In genomic region chr6:21722488-21722887, GRCh38 we compare ENCODE assay signal across 16 cellular contexts.
DNase-seq lines count a peak whose midpoint lies in the region; TF ChIP-seq lines count a peak whose summit lies in the region.
"Had no signal": no experiment of that assay in that cellular context is flagged by ENCODE, and none has a peak within 500 bp of the region (broad histone marks: within the 10 kb centered on the region; RNA-seq: fewer than 3 reads in every experiment).

No MANE protein-coding gene starts in this region.

- peaks cover 38% of the 10 kb centered on the region for H3K4me1 Mint-ChIP-seq in endodermal cell
- peaks cover 35% of the 10 kb centered on the region for H3K4me1 Mint-ChIP-seq in nephron progenitor cell

- H3K27me3 Mint-ChIP-seq in endodermal cell (ENCODE audit: insufficient read depth) (no peaks in the 10 kb centered on the region), nephron progenitor cell (ENCODE audit: low read depth, poor library complexity) (no peaks in the 10 kb centered on the region)

- intact Hi-C loops in head of caudate nucleus (cut with DNase I), result no loop called here

- TF ChIP-seq CTCF in endodermal cell (conservative IDR thresholded peaks at IDR 0.05) (no peak), nephron progenitor cell (IDR thresholded peaks at IDR 0.05) (no peak)

- WGBS in HUES64, result 27% methylated on average over 3 of the region's 11 CpGs
- 38% methylated on average over 4 of the region's 11 CpGs; no CpG with 5 or more reads in 1 of the 2 experiments for WGBS in endodermal cell (ENCODE audit: insufficient coverage in 1 of 2, insufficient read length in 1 of 2), 2 experiments

- H3K9me3 Mint-ChIP-seq in endodermal cell (peaks cover 9% of the 10 kb centered on the region), nephron progenitor cell (peaks cover 39% of the 10 kb centered on the region)

- H3K27ac ChIP-seq in HUES64 (ENCODE audit: low read depth, low read length) (0 out of 2 replicates have a peak overlapping the region, but pooled peaks have one; percentile 24), endodermal cell (ENCODE audit: low read depth, low read length) (no peak overlapping the region)

- peak; percentile 58 for DNase-seq in H7
- DNase-seq in endodermal cell, result peak; percentile 82
- DNase-seq in nephron progenitor cell, result peak; percentile 10
- no peak for DNase-seq in NCI-H345 (lab: John Stamatoyannopoulos, UW)
- no peak for DNase-seq in dermis blood vessel endothelial cell
- no peak for DNase-seq in head of caudate nucleus
- DNase-seq: BE2C; CD8-positive, alpha-beta T cell; IMR-90; MV-4-11; NCI-H1436; NCI-H2029 treated with DMSO at 0.1 percent for 48 hours; NCI-H524; OCI-M1; RPMI8226 had no signal

- no peak overlapping the region for H3K4me3 Mint-ChIP-seq in endodermal cell
- peak overlapping the region; percentile 16 for H3K4me3 Mint-ChIP-seq in nephron progenitor cell
- H3K4me3 Mint-ChIP-seq: CD8-positive, alpha-beta T cell had no signal

- H3K36me3 ChIP-seq in H7 (replicated peaks; ENCODE audit: control insufficient read depth, insufficient read depth, low read length), result no peaks in the 10 kb centered on the region
- H3K36me3 ChIP-seq in HUES64 (ENCODE audit: insufficient read depth, low read length), result 0 out of 2 replicates have a peak, but pooled peaks cover 8% of the 10 kb centered on the region
- H3K36me3 ChIP-seq in endodermal cell (ENCODE audit: control insufficient read depth, insufficient read depth, low read length), result peaks cover 53% of the 10 kb centered on the region
- H3K36me3 ChIP-seq: BE2C had no signal

- H3K4me3 ChIP-seq in H7 (ENCODE audit: insufficient read depth, low read depth, low read length), result no peak overlapping the region
- H3K4me3 ChIP-seq in HUES64 (ENCODE audit: low read length), result no peak overlapping the region; the same call in 1 of the 2 replicates
- H3K4me3 ChIP-seq in endodermal cell (ENCODE audit: low read length), result no peak overlapping the region

- H3K27me3 ChIP-seq in H7 (ENCODE audit: control insufficient read depth, insufficient read depth, low read length) (no peaks in the 10 kb centered on the region), HUES64 (ENCODE audit: insufficient read depth, low read length) (no peaks in the 10 kb centered on the region), endodermal cell (ENCODE audit: control insufficient read depth, insufficient read depth, low read length, poor library complexity, severe bottlenecking) (no peaks in the 10 kb centered on the region)
- H3K27me3 ChIP-seq: BE2C had no signal

- peak overlapping the region; percentile 74 for H3K27ac Mint-ChIP-seq in endodermal cell
- H3K27ac Mint-ChIP-seq in nephron progenitor cell, result peak overlapping the region; percentile 90
- H3K27ac Mint-ChIP-seq: CD8-positive, alpha-beta T cell had no signal

- H3K4me1 ChIP-seq in HUES64 (ENCODE audit: insufficient read depth, low read length) (peaks cover 15% of the 10 kb centered on the region), endodermal cell (ENCODE audit: control insufficient read depth, insufficient read depth, low read length) (peaks cover 9% of the 10 kb centered on the region)
- H3K4me1 ChIP-seq: BE2C had no signal

- H3K36me3 Mint-ChIP-seq in endodermal cell (ENCODE audit: low read depth), result peaks cover 31% of the 10 kb centered on the region
- H3K36me3 Mint-ChIP-seq in nephron progenitor cell (ENCODE audit: low read depth), result peaks cover 73% of the 10 kb centered on the region
- H3K36me3 Mint-ChIP-seq: CD8-positive, alpha-beta T cell had no signal

- H3K9ac ChIP-seq in HUES64 (ENCODE audit: low read depth, low read length) (no peak overlapping the region), endodermal cell (ENCODE audit: extremely low read depth, low read length, poor library complexity, severe bottlenecking) (no peak overlapping the region)

- H3K9me3 ChIP-seq in HUES64 (ENCODE audit: insufficient read depth, low read depth, low read length) (peaks cover 4% of the 10 kb centered on the region; the same call in 1 of the 2 replicates), endodermal cell (ENCODE audit: control insufficient read depth, low read length) (peaks cover 12% of the 10 kb centered on the region)
- H3K9me3 ChIP-seq: BE2C had no signal

Comparison
In these comparisons a context has a peak if more than half of its experiments do, and no peak if none do; other contexts are left out.
1. DNase-seq: peak in H7 (single experiment), endodermal cell (single experiment) and nephron progenitor cell (single experiment); none in NCI-H345 (single experiment), dermis blood vessel endothelial cell (single experiment) and head of caudate nucleus (0 of 42).